Comparison of ENCODE assay signal across 9 cellular contexts in the genomic region with DNA sequence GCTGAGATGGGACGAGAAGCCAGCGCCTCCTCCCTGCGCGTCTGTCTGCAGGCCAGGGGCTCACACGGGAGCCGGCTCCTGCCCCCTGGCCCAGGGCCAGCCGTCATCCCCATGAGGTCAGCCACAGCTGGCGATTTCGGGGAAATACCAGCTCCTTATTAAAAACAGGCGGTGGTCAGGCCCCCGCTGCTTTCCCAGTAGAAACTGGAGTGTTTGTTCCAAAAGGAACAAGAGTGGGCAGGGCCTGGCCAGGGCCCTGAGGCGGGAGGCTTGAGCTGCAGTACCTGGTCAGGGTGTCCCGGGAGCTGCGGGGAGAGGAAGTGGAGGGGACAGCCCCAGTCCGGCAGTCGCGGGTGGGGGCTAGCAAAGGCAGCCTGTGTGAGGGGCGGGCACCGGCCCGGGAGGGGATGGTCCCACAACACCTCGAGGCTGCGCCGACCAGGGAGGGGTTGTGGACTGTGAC. TPM values are rescaled to one million over a fixed set of nuclear protein-coding genes. Genes with fewer than 3 reads are reported as not detected.
A peak's percentile ranks its signal among the peaks of the same experiment; 100 is the strongest.
DNase-seq lines count a peak whose midpoint lies in the region; ATAC-seq and TF ChIP-seq lines count a peak whose summit lies in the region.
"Had no signal": no experiment of that assay in that cellular context is flagged by ENCODE, and none has a peak within 500 bp of the region (broad histone marks: within the 10 kb centered on the region; RNA-seq: fewer than 3 reads in every experiment).

No MANE protein-coding gene starts in this region.

- no peak for TF ChIP-seq CTCF in fibroblast of lung (conservative IDR thresholded peaks at IDR 0.05 in 1 of 2, IDR thresholded peaks at IDR 0.05 in 1 of 2; ENCODE audit: low read depth in 1 of 2, low read length in 2 of 2)

- H2AFZ ChIP-seq in fibroblast of lung (ENCODE audit: low read length), result peak overlapping the region; percentile 83

- peaks cover 2% of the 10 kb centered on the region for H3K27me3 ChIP-seq in fibroblast of lung (ENCODE audit: control insufficient read depth, insufficient read depth, low read length)

- H3K9me3 ChIP-seq in fibroblast of lung (ENCODE audit: control insufficient read depth, insufficient read depth, low read depth, low read length), result no peaks in the 10 kb centered on the region

- H3K27me3 Mint-ChIP-seq in naive thymus-derived CD8-positive, alpha-beta T cell, result no peaks in the 10 kb centered on the region

- DNase-seq in DMS 273 (lab: John Stamatoyannopoulos, UW; ENCODE audit: unreplicated experiment) (peak; percentile 71), DMS 273 treated with DMSO at 0.1 percent for 48 hours (lab: John Stamatoyannopoulos, UW) (no peak), fibroblast of lung (ENCODE audit: low read depth in 2 of 2) (peak; percentile 67 to 72)
- no peak for DNase-seq in naive thymus-derived CD8-positive, alpha-beta T cell
- DNase-seq in stimulated activated CD4-positive, alpha-beta T cell treated with anti-CD3 and anti-CD28 coated beads, Interleukin-4, amount 100 ng/mL, for 1 hour, result no peak
- no peak for DNase-seq in effector CD8-positive, alpha-beta T cell (lab: John Stamatoyannopoulos, UW)

- POLR2A ChIA-PET in naive thymus-derived CD8-positive, alpha-beta T cell (lab: Charles Lee), result interaction anchor here (1.1 to 1.9 kb wide), 4 partner anchors 134 to 535 kb away, joined by 3 to 7 read pairs (median 4); a partner anchor contains a TSS

- peak overlapping the region; percentile 31 for H3K27ac ChIP-seq in fibroblast of lung (ENCODE audit: insufficient read depth, low read length)

- peaks cover 1 to 8% (median 8%) of the 10 kb centered on the region in 3 donors for H3K36me3 Mint-ChIP-seq in naive thymus-derived CD8-positive, alpha-beta T cell

- H3K4me1 Mint-ChIP-seq in naive thymus-derived CD8-positive, alpha-beta T cell, result peaks cover 5 to 17% (median 11%) of the 10 kb centered on the region in 4 donors

- H3K36me3 ChIP-seq in fibroblast of lung (ENCODE audit: control insufficient read depth, insufficient read depth, low read length), result no peaks in the 10 kb centered on the region

- H3K4me3 ChIP-seq in fibroblast of lung (replicated peaks in 1 of 4; ENCODE audit: control extremely low read depth in 1 of 4, insufficient read depth in 1 of 4, low read depth in 3 of 4, low read length in 4 of 4), result peak overlapping the region; percentile 31 to 58 (median 34)

- no peaks in the 10 kb centered on the region for H3K79me2 ChIP-seq in fibroblast of lung (ENCODE audit: control insufficient read depth, insufficient read depth, low read length)

- peak overlapping the region; percentile 77 to 90 (median 82) for H3K4me3 Mint-ChIP-seq in naive thymus-derived CD8-positive, alpha-beta T cell

- peaks cover 6 to 24% (median 19%) of the 10 kb centered on the region in 9 donors for H3K9me3 Mint-ChIP-seq in naive thymus-derived CD8-positive, alpha-beta T cell

- peak overlapping the region; percentile 87 for H3K4me2 ChIP-seq in fibroblast of lung (ENCODE audit: extremely low read depth, insufficient read depth, low read length)

- ATAC-seq in HG02763 (IDR thresholded peaks at IDR 0.05; ENCODE audit: unreplicated experiment) (peak; percentile 43), SK-N-SH treated with all-trans-retinoic acid at 6 μM for 48 hours (peak; percentile 79)
- ATAC-seq in naive thymus-derived CD8-positive, alpha-beta T cell, result peak in 1 of 2 donors; percentile 2

- no peaks in the 10 kb centered on the region for H4K20me1 ChIP-seq in fibroblast of lung (ENCODE audit: control insufficient read depth, extremely low read depth, insufficient read depth, low read length)

- peak overlapping the region in 9 of 10 donors; percentile 61 to 90 (median 87) for H3K27ac Mint-ChIP-seq in naive thymus-derived CD8-positive, alpha-beta T cell

- H3K4me1 ChIP-seq in fibroblast of lung (ENCODE audit: control insufficient read depth, extremely low read depth, insufficient read depth, low read length), result peaks cover 10% of the 10 kb centered on the region

- H3K9ac ChIP-seq in fibroblast of lung (ENCODE audit: insufficient read depth, low read length), result peak overlapping the region; percentile 66

TF ChIP-seq in SK-N-SH treated with all-trans-retinoic acid at 6 μM for 48 hours, 23 proteins besides CTCF, POLR2A, EP300 and RAD21:
- TF ChIP-seq, protein P1, sequence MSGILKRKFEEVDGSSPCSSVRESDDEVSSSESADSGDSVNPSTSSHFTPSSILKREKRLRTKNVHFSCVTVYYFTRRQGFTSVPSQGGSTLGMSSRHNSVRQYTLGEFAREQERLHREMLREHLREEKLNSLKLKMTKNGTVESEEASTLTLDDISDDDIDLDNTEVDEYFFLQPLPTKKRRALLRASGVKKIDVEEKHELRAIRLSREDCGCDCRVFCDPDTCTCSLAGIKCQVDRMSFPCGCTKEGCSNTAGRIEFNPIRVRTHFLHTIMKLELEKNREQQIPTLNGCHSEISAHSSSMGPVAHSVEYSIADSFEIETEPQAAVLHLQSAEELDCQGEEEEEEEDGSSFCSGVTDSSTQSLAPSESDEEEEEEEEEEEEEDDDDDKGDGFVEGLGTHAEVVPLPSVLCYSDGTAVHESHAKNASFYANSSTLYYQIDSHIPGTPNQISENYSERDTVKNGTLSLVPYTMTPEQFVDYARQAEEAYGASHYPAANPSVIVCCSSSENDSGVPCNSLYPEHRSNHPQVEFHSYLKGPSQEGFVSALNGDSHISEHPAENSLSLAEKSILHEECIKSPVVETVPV (CRISPR knock-in tag; IDR thresholded peaks at IDR 0.05), result 0 out of 2 replicates have a peak, but pooled peaks have one; percentile 51
- TF ChIP-seq, protein P2, sequence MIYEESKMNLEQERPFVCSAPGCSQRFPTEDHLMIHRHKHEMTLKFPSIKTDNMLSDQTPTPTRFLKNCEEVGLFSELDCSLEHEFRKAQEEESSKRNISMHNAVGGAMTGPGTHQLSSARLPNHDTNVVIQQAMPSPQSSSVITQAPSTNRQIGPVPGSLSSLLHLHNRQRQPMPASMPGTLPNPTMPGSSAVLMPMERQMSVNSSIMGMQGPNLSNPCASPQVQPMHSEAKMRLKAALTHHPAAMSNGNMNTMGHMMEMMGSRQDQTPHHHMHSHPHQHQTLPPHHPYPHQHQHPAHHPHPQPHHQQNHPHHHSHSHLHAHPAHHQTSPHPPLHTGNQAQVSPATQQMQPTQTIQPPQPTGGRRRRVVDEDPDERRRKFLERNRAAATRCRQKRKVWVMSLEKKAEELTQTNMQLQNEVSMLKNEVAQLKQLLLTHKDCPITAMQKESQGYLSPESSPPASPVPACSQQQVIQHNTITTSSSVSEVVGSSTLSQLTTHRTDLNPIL (CRISPR knock-in tag; IDR thresholded peaks at IDR 0.05; ENCODE audit: low read depth), result 0 out of 2 replicates have a peak, but pooled peaks have one; percentile 20
- TF ChIP-seq, protein P3, sequence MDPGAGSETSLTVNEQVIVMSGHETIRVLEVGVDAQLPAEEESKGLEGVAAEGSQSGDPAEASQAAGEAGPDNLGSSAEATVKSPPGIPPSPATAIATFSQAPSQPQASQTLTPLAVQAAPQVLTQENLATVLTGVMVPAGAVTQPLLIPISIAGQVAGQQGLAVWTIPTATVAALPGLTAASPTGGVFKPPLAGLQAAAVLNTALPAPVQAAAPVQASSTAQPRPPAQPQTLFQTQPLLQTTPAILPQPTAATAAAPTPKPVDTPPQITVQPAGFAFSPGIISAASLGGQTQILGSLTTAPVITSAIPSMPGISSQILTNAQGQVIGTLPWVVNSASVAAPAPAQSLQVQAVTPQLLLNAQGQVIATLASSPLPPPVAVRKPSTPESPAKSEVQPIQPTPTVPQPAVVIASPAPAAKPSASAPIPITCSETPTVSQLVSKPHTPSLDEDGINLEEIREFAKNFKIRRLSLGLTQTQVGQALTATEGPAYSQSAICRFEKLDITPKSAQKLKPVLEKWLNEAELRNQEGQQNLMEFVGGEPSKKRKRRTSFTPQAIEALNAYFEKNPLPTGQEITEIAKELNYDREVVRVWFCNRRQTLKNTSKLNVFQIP (CRISPR knock-in tag; IDR thresholded peaks at IDR 0.05; ENCODE audit: borderline replicate concordance, low read depth), result no peak
- peak; percentile 83; the same call in 1 of the 2 replicates for TF ChIP-seq TCF4 (CRISPR knock-in tag; IDR thresholded peaks at IDR 0.05; ENCODE audit: borderline replicate concordance)
- no peak for TF ChIP-seq OSR1 (CRISPR knock-in tag; IDR thresholded peaks at IDR 0.05)

RNA-seq across cellular contexts. Expression of a gene that starts 17.8 kb away (rescaled TPM):
- total RNA-seq in fibroblast of lung, result 0.50 and 0.51 TPM in 2 replicates
- polyA plus RNA-seq in fibroblast of lung, result 0.67 TPM in 1 of 2 replicates, not detected in the other
- 0.52 TPM in 1 of 2 replicates, not detected in the other for polyA plus RNA-seq in fibroblast of lung (2012)
- not detected in 2 replicates for polyA minus RNA-seq in fibroblast of lung (ENCODE audit: low replicate concordance)
- not detected for total RNA-seq in naive thymus-derived CD8-positive, alpha-beta T cell
- not detected for polyA plus RNA-seq in naive thymus-derived CD8-positive, alpha-beta T cell
- total RNA-seq: dermis microvascular lymphatic vessel endothelial cell had no signal

RNA-seq across cellular contexts. Expression of a gene that starts 32.1 kb away (rescaled TPM):
- 3.3 and 4.3 TPM in 2 replicates for total RNA-seq in fibroblast of lung
- 0.06 and 0.67 TPM in 2 replicates for polyA plus RNA-seq in fibroblast of lung
- 1.2 TPM in 1 of 2 replicates, not detected in the other for polyA plus RNA-seq in fibroblast of lung (2012)
- 0.98 TPM in 1 of 2 replicates, not detected in the other for polyA minus RNA-seq in fibroblast of lung (ENCODE audit: low replicate concordance)
- not detected for total RNA-seq in naive thymus-derived CD8-positive, alpha-beta T cell
- polyA plus RNA-seq in naive thymus-derived CD8-positive, alpha-beta T cell, result not detected

Comparison
In these comparisons a context has a peak if more than half of its experiments do, and no peak if none do; other contexts are left out.
1. DNase-seq: peak in DMS 273 (single experiment) and fibroblast of lung (2 of 2); none in DMS 273 treated with DMSO at 0.1 percent for 48 hours (single experiment), naive thymus-derived CD8-positive, alpha-beta T cell (0 of 10), stimulated activated CD4-positive, alpha-beta T cell treated with anti-CD3 and anti-CD28 coated beads, Interleukin-4, amount 100 ng/mL, for 1 hour (single experiment) and effector CD8-positive, alpha-beta T cell (single experiment).